8 cellular contexts compared by ENCODE assay signal in genomic region chr4:89305712-89306437, GRCh38. TPM values are rescaled to one million over a fixed set of nuclear protein-coding genes. Genes with fewer than 3 reads are reported as not detected.
DNase-seq lines count a peak whose midpoint lies in the region; ATAC-seq and TF ChIP-seq lines count a peak whose summit lies in the region.

No MANE protein-coding gene starts in this region.

- peak overlapping the region; percentile 85 to 91 for H3K4me3 Mint-ChIP-seq in effector memory CD8-positive, alpha-beta T cell

- TF ChIP-seq CTCF in OCI-LY3 (IDR thresholded peaks at IDR 0.05; ENCODE audit: low read depth, low read length) (no peak), neural cell (IDR thresholded peaks at IDR 0.05; ENCODE audit: poor library complexity, severe bottlenecking) (no peak)

- H3K4me1 ChIP-seq in OCI-LY3 (ENCODE audit: low read length): peaks cover 39% of the 10 kb centered on the region

- H3K27ac ChIP-seq in OCI-LY3 (ENCODE audit: low read length) (no peak overlapping the region), neural cell (ENCODE audit: low read length) (no peak overlapping the region)

- H4K20me1 ChIP-seq in OCI-LY3 (ENCODE audit: insufficient read depth, low read length) (0 out of 2 replicates have a peak, but pooled peaks cover 3% of the 10 kb centered on the region), neural cell (ENCODE audit: insufficient read depth) (no peaks in the 10 kb centered on the region)

- no peak for TF ChIP-seq EP300 in neural cell (conservative IDR thresholded peaks at IDR 0.05; ENCODE audit: poor library complexity, severe bottlenecking)

- H3K4me1 Mint-ChIP-seq in effector memory CD8-positive, alpha-beta T cell (ENCODE audit: low read depth in 2 of 2): peaks cover 35 to 59% of the 10 kb centered on the region in 2 donors

- H3K36me3 Mint-ChIP-seq in effector memory CD8-positive, alpha-beta T cell (ENCODE audit: insufficient read depth): peaks cover 39% of the 10 kb centered on the region

- peak; percentile 63 for DNase-seq in G401 (ENCODE audit: low spot score)
- DNase-seq in effector memory CD8-positive, alpha-beta T cell: no peak
- no peak for DNase-seq in islet precursor cell
- no peak for DNase-seq in central memory CD4-positive, alpha-beta T cell

- no peaks in the 10 kb centered on the region for H3K9me3 Mint-ChIP-seq in effector memory CD8-positive, alpha-beta T cell

- H3K4me2 ChIP-seq in OCI-LY3 (ENCODE audit: low read length) (peak overlapping the region; percentile 83), neural cell (ENCODE audit: low read length) (peak overlapping the region; percentile 76)

- no peak for TF ChIP-seq RAD21 in neural cell (conservative IDR thresholded peaks at IDR 0.05)

- in situ Hi-C loops in G401 (cut with HindIII; ENCODE audit: low sequenced_read_pairs): no loop called here

- no peaks in the 10 kb centered on the region for H3K9me2 ChIP-seq in neural cell (ENCODE audit: insufficient read depth, low read length)

- H3K27me3 Mint-ChIP-seq in effector memory CD8-positive, alpha-beta T cell: no peaks in the 10 kb centered on the region

- H3K79me2 ChIP-seq in OCI-LY3 (ENCODE audit: low read length) (no peaks in the 10 kb centered on the region), neural cell (replicated peaks; ENCODE audit: insufficient read depth, low read length) (peaks cover 4% of the 10 kb centered on the region)

- H3K36me3 ChIP-seq in OCI-LY3 (replicated peaks; ENCODE audit: low read depth, low read length): no peaks in the 10 kb centered on the region
- no peaks in the 10 kb centered on the region for H3K36me3 ChIP-seq in neural cell (ENCODE audit: insufficient read depth, low read length)

- H3K4me3 ChIP-seq in OCI-LY3 (ENCODE audit: low read length) (peak overlapping the region; percentile 90), neural cell (ENCODE audit: low read length) (peak overlapping the region; percentile 91)

- peaks cover 40% of the 10 kb centered on the region for H3K27me3 ChIP-seq in OCI-LY3 (ENCODE audit: low read depth, low read length)
- H3K27me3 ChIP-seq in neural cell (ENCODE audit: insufficient read depth, low read depth, low read length): no peaks in the 10 kb centered on the region

- H3K9ac ChIP-seq in OCI-LY3 (ENCODE audit: low read length) (0 out of 2 replicates have a peak overlapping the region, but pooled peaks have one; percentile 61), neural cell (ENCODE audit: low read length) (no peak overlapping the region)

- H2AFZ ChIP-seq in OCI-LY3 (ENCODE audit: low read depth, low read length) (no peak overlapping the region), neural cell (ENCODE audit: low read depth, low read length) (no peak overlapping the region)

- peak overlapping the region; percentile 84 to 98 for H3K27ac Mint-ChIP-seq in effector memory CD8-positive, alpha-beta T cell

- no peaks in the 10 kb centered on the region for H3F3A ChIP-seq in neural cell (ENCODE audit: insufficient read depth, low read length, poor library complexity, severe bottlenecking)

- ATAC-seq in effector memory CD8-positive, alpha-beta T cell (replicated peaks): no peak
- ATAC-seq in HG02981 (IDR thresholded peaks at IDR 0.05; ENCODE audit: unreplicated experiment) (no peak), HG03442 (IDR thresholded peaks at IDR 0.05; ENCODE audit: unreplicated experiment) (no peak)

- H3K9me3 ChIP-seq in OCI-LY3 (ENCODE audit: insufficient read depth, low read length) (no peaks in the 10 kb centered on the region), neural cell (ENCODE audit: low read length) (no peaks in the 10 kb centered on the region)

TF ChIP-seq in neural cell, 6 proteins besides CTCF, POLR2A, EP300 and RAD21:
- TF ChIP-seq REST (IDR thresholded peaks at IDR 0.05; ENCODE audit: borderline replicate concordance): no peak
- TF ChIP-seq EZH2 (IDR thresholded peaks at IDR 0.05; ENCODE audit: borderline replicate concordance, insufficient read depth, low read length, poor library complexity, severe bottlenecking): no peak
- no peak for TF ChIP-seq TAF1 (IDR thresholded peaks at IDR 0.05; ENCODE audit: low read depth)
- no peak for TF ChIP-seq MXI1 (conservative IDR thresholded peaks at IDR 0.05; ENCODE audit: poor library complexity, severe bottlenecking)
- TF ChIP-seq POLR2AphosphoS5 (IDR thresholded peaks at IDR 0.05): no peak
- no peak for TF ChIP-seq SMC3 (conservative IDR thresholded peaks at IDR 0.05; ENCODE audit: poor library complexity)

RNA-seq across cellular contexts. Expression of gene GPRIN3, which starts 1.7 kb away (rescaled TPM):
- 0.55 and 1.5 TPM in 2 replicates for total RNA-seq in G401 (2014; rRNA removed; shearing (Covaris generic))
- polyA plus RNA-seq in neural cell: 7.0 and 7.2 TPM in 2 replicates
- polyA minus RNA-seq in neural cell: 37.7 and 47.1 TPM in 2 replicates
